Comparison of ENCODE assay signal across 1 cellular context in the genomic region with DNA sequence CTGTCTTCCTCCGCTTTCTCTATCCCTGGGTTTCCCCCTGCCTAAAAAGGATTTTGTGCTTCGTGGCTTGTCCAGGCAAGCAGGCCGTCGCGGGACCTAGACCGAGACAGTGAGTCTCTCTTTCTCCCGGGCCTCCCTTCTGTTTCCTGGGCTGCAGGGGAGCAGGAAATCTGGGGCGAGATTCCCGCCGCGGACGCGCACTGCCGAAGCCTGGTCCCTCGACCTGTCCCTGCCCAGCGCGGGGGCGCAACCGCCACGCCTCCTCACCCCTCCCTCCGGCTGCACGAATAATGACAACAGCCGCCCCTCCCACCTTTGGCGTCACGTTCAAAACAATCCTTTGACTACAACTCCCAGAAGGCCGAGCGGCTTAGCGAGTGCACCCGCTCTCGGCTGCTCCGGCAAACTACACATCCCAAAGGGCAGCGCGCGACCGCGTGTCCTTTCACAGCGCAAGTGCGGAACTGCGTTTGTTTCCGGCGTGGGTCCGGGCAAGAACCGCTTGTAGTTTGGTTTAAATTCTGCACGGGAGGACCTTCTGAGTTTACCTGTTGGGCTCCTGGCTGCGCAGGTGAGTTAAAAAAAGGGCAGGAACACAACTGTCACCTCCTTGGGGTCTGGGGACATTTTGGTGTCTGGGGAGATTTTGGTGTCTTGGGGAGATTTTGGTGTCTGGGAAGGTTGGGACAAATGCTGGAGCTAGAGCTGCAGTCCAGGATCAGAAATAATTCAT.
TF ChIP-seq lines count a peak whose summit lies in the region.

A gene (plus strand): TSS at position 473 of the 733 bp plus-strand sequence. CDS start 1,715 bp downstream, outside the sequence.

TF ChIP-seq in K562, 482 proteins besides CTCF, POLR2A, EP300 and RAD21 (continued from another document and continues in another):
- TF ChIP-seq FOXK1 (CRISPR knock-in tag; IDR thresholded peaks at IDR 0.05; ENCODE audit: borderline replicate concordance): peak; percentile 94
- TF ChIP-seq CREBBP (IDR thresholded peaks at IDR 0.05; ENCODE audit: low read depth, low read length): no peak
- peak; percentile 21 for TF ChIP-seq HDAC3 (IDR thresholded peaks at IDR 0.05; ENCODE audit: borderline replicate concordance, partially characterized antibody)
- TF ChIP-seq BRD4 (IDR thresholded peaks at IDR 0.05): no peak
- TF ChIP-seq BMI1 (IDR thresholded peaks at IDR 0.05; ENCODE audit: low read length): no peak
- TF ChIP-seq ZC3H8 (IDR thresholded peaks at IDR 0.05): no peak
- TF ChIP-seq, protein P1, sequence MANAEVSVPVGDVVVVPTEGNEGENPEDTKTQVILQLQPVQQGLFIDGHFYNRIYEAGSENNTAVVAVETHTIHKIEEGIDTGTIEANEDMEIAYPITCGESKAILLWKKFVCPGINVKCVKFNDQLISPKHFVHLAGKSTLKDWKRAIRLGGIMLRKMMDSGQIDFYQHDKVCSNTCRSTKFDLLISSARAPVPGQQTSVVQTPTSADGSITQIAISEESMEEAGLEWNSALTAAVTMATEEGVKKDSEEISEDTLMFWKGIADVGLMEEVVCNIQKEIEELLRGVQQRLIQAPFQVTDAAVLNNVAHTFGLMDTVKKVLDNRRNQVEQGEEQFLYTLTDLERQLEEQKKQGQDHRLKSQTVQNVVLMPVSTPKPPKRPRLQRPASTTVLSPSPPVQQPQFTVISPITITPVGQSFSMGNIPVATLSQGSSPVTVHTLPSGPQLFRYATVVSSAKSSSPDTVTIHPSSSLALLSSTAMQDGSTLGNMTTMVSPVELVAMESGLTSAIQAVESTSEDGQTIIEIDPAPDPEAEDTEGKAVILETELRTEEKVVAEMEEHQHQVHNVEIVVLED (CRISPR knock-in tag; IDR thresholded peaks at IDR 0.05): peak; percentile 75
- TF ChIP-seq PPARD (CRISPR knock-in tag; IDR thresholded peaks at IDR 0.05): no peak
- peak; percentile 77 for TF ChIP-seq HMGN3 (IDR thresholded peaks at IDR 0.05; ENCODE audit: borderline replicate concordance, extremely low read depth, insufficient read length, low read depth, low read length)
- TF ChIP-seq TBP (optimal IDR thresholded peaks at IDR 0.05; ENCODE audit: low read depth, low read length): peak; percentile 39
- TF ChIP-seq, protein P2, sequence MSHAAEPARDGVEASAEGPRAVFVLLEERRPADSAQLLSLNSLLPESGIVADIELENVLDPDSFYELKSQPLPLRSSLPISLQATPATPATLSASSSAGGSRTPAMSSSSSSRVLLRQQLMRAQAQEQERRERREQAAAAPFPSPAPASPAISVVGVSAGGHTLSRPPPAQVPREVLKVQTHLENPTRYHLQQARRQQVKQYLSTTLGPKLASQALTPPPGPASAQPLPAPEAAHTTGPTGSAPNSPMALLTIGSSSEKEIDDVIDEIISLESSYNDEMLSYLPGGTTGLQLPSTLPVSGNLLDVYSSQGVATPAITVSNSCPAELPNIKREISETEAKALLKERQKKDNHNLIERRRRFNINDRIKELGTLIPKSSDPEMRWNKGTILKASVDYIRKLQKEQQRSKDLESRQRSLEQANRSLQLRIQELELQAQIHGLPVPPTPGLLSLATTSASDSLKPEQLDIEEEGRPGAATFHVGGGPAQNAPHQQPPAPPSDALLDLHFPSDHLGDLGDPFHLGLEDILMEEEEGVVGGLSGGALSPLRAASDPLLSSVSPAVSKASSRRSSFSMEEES (CRISPR knock-in tag; IDR thresholded peaks at IDR 0.05): no peak
- TF ChIP-seq, protein P3, sequence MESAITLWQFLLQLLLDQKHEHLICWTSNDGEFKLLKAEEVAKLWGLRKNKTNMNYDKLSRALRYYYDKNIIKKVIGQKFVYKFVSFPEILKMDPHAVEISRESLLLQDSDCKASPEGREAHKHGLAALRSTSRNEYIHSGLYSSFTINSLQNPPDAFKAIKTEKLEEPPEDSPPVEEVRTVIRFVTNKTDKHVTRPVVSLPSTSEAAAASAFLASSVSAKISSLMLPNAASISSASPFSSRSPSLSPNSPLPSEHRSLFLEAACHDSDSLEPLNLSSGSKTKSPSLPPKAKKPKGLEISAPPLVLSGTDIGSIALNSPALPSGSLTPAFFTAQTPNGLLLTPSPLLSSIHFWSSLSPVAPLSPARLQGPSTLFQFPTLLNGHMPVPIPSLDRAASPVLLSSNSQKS (CRISPR knock-in tag; IDR thresholded peaks at IDR 0.05): no peak
- no peak for TF ChIP-seq ZNF561 (CRISPR knock-in tag; conservative IDR thresholded peaks at IDR 0.05)
- TF ChIP-seq, protein P4, sequence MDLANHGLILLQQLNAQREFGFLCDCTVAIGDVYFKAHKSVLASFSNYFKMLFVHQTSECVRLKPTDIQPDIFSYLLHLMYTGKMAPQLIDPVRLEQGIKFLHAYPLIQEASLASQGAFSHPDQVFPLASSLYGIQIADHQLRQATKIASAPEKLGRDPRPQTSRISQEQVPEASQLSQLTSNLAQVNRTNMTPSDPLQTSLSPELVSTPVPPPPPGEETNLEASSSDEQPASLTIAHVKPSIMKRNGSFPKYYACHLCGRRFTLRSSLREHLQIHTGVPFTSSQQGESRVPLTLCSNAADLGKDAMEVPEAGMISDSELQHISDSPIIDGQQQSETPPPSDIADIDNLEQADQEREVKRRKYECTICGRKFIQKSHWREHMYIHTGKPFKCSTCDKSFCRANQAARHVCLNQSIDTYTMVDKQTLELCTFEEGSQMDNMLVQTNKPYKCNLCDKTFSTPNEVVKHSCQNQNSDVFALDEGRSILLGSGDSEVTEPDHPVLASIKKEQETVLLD (IDR thresholded peaks at IDR 0.05): peak; percentile 63; the same call in 1 of the 2 replicates
- TF ChIP-seq ZNF143 (CRISPR knock-in tag; IDR thresholded peaks at IDR 0.05): peak; percentile 98
- TF ChIP-seq RFX7 (CRISPR knock-in tag; IDR thresholded peaks at IDR 0.05): peak; percentile 55; the same call in 1 of the 2 replicates
- TF ChIP-seq DMBX1 (CRISPR knock-in tag; IDR thresholded peaks at IDR 0.05; ENCODE audit: borderline replicate concordance): no peak
- no peak for TF ChIP-seq SNIP1 (IDR thresholded peaks at IDR 0.05; ENCODE audit: low read depth)
- no peak for TF ChIP-seq SP2 (IDR thresholded peaks at IDR 0.05; ENCODE audit: extremely low read depth, low read depth, low read length, poor library complexity, severe bottlenecking)
- no peak for TF ChIP-seq ZNF695 (CRISPR knock-in tag; IDR thresholded peaks at IDR 0.05)
- no peak for TF ChIP-seq SMARCE1 (IDR thresholded peaks at IDR 0.05)
- TF ChIP-seq FIP1L1 (IDR thresholded peaks at IDR 0.05; ENCODE audit: low read depth, low read length, poor library complexity, severe bottlenecking): no peak
- TF ChIP-seq, protein P5, sequence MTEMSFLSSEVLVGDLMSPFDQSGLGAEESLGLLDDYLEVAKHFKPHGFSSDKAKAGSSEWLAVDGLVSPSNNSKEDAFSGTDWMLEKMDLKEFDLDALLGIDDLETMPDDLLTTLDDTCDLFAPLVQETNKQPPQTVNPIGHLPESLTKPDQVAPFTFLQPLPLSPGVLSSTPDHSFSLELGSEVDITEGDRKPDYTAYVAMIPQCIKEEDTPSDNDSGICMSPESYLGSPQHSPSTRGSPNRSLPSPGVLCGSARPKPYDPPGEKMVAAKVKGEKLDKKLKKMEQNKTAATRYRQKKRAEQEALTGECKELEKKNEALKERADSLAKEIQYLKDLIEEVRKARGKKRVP (CRISPR knock-in tag; IDR thresholded peaks at IDR 0.05): no peak
- TF ChIP-seq STAG1 (CRISPR knock-in tag; IDR thresholded peaks at IDR 0.05; ENCODE audit: borderline replicate concordance): no peak
- peak; percentile 79 for TF ChIP-seq RB1 (IDR thresholded peaks at IDR 0.05; ENCODE audit: low read depth)
- TF ChIP-seq TCF7L2 (IDR thresholded peaks at IDR 0.05; ENCODE audit: low read depth, low read length): no peak
- no peak for TF ChIP-seq SMAD2 (IDR thresholded peaks at IDR 0.05; ENCODE audit: low read depth, low read length)
- no peak for TF ChIP-seq LEF1 (IDR thresholded peaks at IDR 0.05)
- no peak for TF ChIP-seq RBM17 (IDR thresholded peaks at IDR 0.05; ENCODE audit: borderline replicate concordance, low read depth, low read length)
- peak; percentile 26; the same call in 1 of the 2 replicates for TF ChIP-seq ARID1B (IDR thresholded peaks at IDR 0.05)
- no peak for TF ChIP-seq EHMT2 (IDR thresholded peaks at IDR 0.05)
- TF ChIP-seq ARHGAP35 (IDR thresholded peaks at IDR 0.05; ENCODE audit: partially characterized antibody): peak; percentile 65
- no peak for TF ChIP-seq ZNF133 (CRISPR knock-in tag; IDR thresholded peaks at IDR 0.05)
- 0 out of 2 replicates have a peak, but pooled peaks have one; percentile 27 for TF ChIP-seq HIVEP1 (CRISPR knock-in tag; IDR thresholded peaks at IDR 0.05)
- TF ChIP-seq ZNF324 (CRISPR knock-in tag; IDR thresholded peaks at IDR 0.05): 0 out of 2 replicates have a peak, but pooled peaks have one; percentile 19
- TF ChIP-seq POLR3G (IDR thresholded peaks at IDR 0.05; ENCODE audit: extremely low read depth, insufficient read length, insufficient replicate concordance): no peak
- peak; percentile 2; the same call in 1 of the 2 replicates for TF ChIP-seq MAFF (IDR thresholded peaks at IDR 0.05; ENCODE audit: low read length)
- TF ChIP-seq HDAC1 (IDR thresholded peaks at IDR 0.05): peak in 1 of 2 experiments; percentile 91; a peak in 2 of 4 replicates
- TF ChIP-seq PHB (CRISPR knock-in tag; IDR thresholded peaks at IDR 0.05): no peak
- no peak for TF ChIP-seq ZNF23 (CRISPR knock-in tag; IDR thresholded peaks at IDR 0.05)
- no peak for TF ChIP-seq ZNF146 (CRISPR knock-in tag; IDR thresholded peaks at IDR 0.05; ENCODE audit: unreplicated experiment)
- TF ChIP-seq TCFL5 (CRISPR knock-in tag; conservative IDR thresholded peaks at IDR 0.05): no peak
- no peak for TF ChIP-seq PCBP1 (IDR thresholded peaks at IDR 0.05; ENCODE audit: low read depth, low read length, poor library complexity, severe bottlenecking)
- TF ChIP-seq SMARCA4 (IDR thresholded peaks at IDR 0.05): no peak
- TF ChIP-seq NFYB (IDR thresholded peaks at IDR 0.05; ENCODE audit: extremely low read depth, insufficient read length): no peak
- no peak for TF ChIP-seq BACH1 (tag; IDR thresholded peaks at IDR 0.05)
- TF ChIP-seq ZSCAN32 (CRISPR knock-in tag; IDR thresholded peaks at IDR 0.05): no peak
- TF ChIP-seq U2AF1 (optimal IDR thresholded peaks at IDR 0.05; ENCODE audit: low read depth, low read length): no peak
- TF ChIP-seq ZNF212 (CRISPR knock-in tag; IDR thresholded peaks at IDR 0.05): peak; percentile 56; the same call in 1 of the 2 replicates
- TF ChIP-seq, protein P6, sequence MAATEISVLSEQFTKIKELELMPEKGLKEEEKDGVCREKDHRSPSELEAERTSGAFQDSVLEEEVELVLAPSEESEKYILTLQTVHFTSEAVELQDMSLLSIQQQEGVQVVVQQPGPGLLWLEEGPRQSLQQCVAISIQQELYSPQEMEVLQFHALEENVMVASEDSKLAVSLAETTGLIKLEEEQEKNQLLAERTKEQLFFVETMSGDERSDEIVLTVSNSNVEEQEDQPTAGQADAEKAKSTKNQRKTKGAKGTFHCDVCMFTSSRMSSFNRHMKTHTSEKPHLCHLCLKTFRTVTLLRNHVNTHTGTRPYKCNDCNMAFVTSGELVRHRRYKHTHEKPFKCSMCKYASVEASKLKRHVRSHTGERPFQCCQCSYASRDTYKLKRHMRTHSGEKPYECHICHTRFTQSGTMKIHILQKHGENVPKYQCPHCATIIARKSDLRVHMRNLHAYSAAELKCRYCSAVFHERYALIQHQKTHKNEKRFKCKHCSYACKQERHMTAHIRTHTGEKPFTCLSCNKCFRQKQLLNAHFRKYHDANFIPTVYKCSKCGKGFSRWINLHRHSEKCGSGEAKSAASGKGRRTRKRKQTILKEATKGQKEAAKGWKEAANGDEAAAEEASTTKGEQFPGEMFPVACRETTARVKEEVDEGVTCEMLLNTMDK (IDR thresholded peaks at IDR 0.05; ENCODE audit: borderline replicate concordance, insufficient read depth, low read depth, low read length, poor library complexity, severe bottlenecking): no peak
- peak in 1 of 3 experiments; percentile 54 for TF ChIP-seq YY1 (IDR thresholded peaks at IDR 0.05; ENCODE audit: borderline replicate concordance in 1 of 3, control insufficient read depth in 1 of 3, extremely low read depth in 1 of 3, insufficient read depth in 3 of 3, insufficient read length in 1 of 3, insufficient replicate concordance in 2 of 3, low read depth in 1 of 3, low read length in 2 of 3)
- TF ChIP-seq, protein P7, sequence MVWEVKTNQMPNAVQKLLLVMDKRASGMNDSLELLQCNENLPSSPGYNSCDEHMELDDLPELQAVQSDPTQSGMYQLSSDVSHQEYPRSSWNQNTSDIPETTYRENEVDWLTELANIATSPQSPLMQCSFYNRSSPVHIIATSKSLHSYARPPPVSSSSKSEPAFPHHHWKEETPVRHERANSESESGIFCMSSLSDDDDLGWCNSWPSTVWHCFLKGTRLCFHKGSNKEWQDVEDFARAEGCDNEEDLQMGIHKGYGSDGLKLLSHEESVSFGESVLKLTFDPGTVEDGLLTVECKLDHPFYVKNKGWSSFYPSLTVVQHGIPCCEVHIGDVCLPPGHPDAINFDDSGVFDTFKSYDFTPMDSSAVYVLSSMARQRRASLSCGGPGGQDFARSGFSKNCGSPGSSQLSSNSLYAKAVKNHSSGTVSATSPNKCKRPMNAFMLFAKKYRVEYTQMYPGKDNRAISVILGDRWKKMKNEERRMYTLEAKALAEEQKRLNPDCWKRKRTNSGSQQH (CRISPR knock-in tag; IDR thresholded peaks at IDR 0.05): 0 out of 2 replicates have a peak, but pooled peaks have one; percentile 50
- TF ChIP-seq FOXA3 (CRISPR knock-in tag; conservative IDR thresholded peaks at IDR 0.05 in 1 of 2, IDR thresholded peaks at IDR 0.05 in 1 of 2): peak in 1 of 2 experiments; percentile 75; a peak in 1 of 4 replicates
- TF ChIP-seq, protein P8, sequence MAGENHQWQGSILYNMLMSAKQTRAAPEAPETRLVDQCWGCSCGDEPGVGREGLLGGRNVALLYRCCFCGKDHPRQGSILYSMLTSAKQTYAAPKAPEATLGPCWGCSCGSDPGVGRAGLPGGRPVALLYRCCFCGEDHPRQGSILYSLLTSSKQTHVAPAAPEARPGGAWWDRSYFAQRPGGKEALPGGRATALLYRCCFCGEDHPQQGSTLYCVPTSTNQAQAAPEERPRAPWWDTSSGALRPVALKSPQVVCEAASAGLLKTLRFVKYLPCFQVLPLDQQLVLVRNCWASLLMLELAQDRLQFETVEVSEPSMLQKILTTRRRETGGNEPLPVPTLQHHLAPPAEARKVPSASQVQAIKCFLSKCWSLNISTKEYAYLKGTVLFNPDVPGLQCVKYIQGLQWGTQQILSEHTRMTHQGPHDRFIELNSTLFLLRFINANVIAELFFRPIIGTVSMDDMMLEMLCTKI (IDR thresholded peaks at IDR 0.05; ENCODE audit: partially characterized antibody): no peak
- peak; percentile 63 for TF ChIP-seq HNRNPLL (IDR thresholded peaks at IDR 0.05; ENCODE audit: low read depth, low read length, poor library complexity, severe bottlenecking)
- TF ChIP-seq MCM5 (IDR thresholded peaks at IDR 0.05; ENCODE audit: low read depth): no peak
- TF ChIP-seq MEIS2 (IDR thresholded peaks at IDR 0.05; ENCODE audit: partially characterized antibody): peak; percentile 57
- TF ChIP-seq, protein P9, sequence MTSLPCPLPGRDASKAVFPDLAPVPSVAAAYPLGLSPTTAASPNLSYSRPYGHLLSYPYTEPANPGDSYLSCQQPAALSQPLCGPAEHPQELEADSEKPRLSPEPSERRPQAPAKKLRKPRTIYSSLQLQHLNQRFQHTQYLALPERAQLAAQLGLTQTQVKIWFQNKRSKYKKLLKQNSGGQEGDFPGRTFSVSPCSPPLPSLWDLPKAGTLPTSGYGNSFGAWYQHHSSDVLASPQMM (CRISPR knock-in tag; IDR thresholded peaks at IDR 0.05): no peak
- peak; percentile 69 for TF ChIP-seq NR2C2 (CRISPR knock-in tag; IDR thresholded peaks at IDR 0.05)
- peak; percentile 90 for TF ChIP-seq NR2C2 (tag; IDR thresholded peaks at IDR 0.05)
- TF ChIP-seq ILF3 (IDR thresholded peaks at IDR 0.05; ENCODE audit: borderline replicate concordance): no peak
